2 cellular contexts compared by ENCODE assay signal in the genomic region with DNA sequence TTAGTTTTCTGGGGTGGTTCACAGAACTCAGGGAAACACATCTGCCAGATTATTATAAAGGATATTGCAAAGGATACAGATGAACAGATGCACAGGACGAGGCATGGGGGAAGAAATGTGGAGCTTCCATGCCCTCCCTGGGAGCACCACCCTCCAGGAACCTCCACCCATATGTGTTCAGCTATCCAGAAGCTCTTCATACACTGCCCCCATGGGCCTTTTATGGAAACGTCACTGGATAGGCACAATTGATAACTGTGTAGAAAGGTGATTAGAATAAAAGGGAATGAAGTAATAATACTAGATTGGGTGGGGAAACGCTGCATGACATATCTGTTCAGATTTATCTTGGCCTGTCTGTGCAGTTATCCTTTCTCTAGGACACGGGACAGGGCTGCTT.
TF ChIP-seq lines count a peak whose summit lies in the region.

No MANE protein-coding gene starts in this region.

TF ChIP-seq in HCT116, 20 proteins besides CTCF, POLR2A, EP300 and RAD21:
- TF ChIP-seq, protein P1, sequence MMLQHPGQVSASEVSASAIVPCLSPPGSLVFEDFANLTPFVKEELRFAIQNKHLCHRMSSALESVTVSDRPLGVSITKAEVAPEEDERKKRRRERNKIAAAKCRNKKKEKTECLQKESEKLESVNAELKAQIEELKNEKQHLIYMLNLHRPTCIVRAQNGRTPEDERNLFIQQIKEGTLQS (IDR thresholded peaks at IDR 0.05): no peak
- TF ChIP-seq YY1 (IDR thresholded peaks at IDR 0.05; ENCODE audit: extremely low read depth, insufficient replicate concordance, low read depth, low read length): no peak
- TF ChIP-seq SRF (IDR thresholded peaks at IDR 0.05; ENCODE audit: low read depth): no peak
- TF ChIP-seq, protein P2, sequence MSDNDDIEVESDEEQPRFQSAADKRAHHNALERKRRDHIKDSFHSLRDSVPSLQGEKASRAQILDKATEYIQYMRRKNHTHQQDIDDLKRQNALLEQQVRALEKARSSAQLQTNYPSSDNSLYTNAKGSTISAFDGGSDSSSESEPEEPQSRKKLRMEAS (IDR thresholded peaks at IDR 0.05): no peak

TF ChIP-seq in GM12878, 131 proteins besides CTCF, POLR2A, EP300 and RAD21:
- TF ChIP-seq, protein P3, sequence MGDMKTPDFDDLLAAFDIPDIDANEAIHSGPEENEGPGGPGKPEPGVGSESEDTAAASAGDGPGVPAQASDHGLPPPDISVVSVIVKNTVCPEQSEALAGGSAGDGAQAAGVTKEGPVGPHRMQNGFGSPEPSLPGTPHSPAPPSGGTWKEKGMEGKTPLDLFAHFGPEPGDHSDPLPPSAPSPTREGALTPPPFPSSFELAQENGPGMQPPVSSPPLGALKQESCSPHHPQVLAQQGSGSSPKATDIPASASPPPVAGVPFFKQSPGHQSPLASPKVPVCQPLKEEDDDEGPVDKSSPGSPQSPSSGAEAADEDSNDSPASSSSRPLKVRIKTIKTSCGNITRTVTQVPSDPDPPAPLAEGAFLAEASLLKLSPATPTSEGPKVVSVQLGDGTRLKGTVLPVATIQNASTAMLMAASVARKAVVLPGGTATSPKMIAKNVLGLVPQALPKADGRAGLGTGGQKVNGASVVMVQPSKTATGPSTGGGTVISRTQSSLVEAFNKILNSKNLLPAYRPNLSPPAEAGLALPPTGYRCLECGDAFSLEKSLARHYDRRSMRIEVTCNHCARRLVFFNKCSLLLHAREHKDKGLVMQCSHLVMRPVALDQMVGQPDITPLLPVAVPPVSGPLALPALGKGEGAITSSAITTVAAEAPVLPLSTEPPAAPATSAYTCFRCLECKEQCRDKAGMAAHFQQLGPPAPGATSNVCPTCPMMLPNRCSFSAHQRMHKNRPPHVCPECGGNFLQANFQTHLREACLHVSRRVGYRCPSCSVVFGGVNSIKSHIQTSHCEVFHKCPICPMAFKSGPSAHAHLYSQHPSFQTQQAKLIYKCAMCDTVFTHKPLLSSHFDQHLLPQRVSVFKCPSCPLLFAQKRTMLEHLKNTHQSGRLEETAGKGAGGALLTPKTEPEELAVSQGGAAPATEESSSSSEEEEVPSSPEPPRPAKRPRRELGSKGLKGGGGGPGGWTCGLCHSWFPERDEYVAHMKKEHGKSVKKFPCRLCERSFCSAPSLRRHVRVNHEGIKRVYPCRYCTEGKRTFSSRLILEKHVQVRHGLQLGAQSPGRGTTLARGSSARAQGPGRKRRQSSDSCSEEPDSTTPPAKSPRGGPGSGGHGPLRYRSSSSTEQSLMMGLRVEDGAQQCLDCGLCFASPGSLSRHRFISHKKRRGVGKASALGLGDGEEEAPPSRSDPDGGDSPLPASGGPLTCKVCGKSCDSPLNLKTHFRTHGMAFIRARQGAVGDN (IDR thresholded peaks at IDR 0.05): no peak
- TF ChIP-seq TARDBP (IDR thresholded peaks at IDR 0.05; ENCODE audit: borderline replicate concordance) (no peak), SMAD5 (IDR thresholded peaks at IDR 0.05; ENCODE audit: low read depth) (no peak), MTA2 (IDR thresholded peaks at IDR 0.05; ENCODE audit: low read depth) (no peak), JUNB (IDR thresholded peaks at IDR 0.05) (no peak), PAX5 (IDR thresholded peaks at IDR 0.05; ENCODE audit: borderline replicate concordance, low read depth, low read length) (no peak), MXI1 (IDR thresholded peaks at IDR 0.05; ENCODE audit: low read depth, low read length) (no peak), FOXK2 (IDR thresholded peaks at IDR 0.05) (no peak), FOXM1 (IDR thresholded peaks at IDR 0.05; ENCODE audit: low read depth, low read length) (no peak), STAT3 (IDR thresholded peaks at IDR 0.05; ENCODE audit: low read depth, low read length) (no peak), RB1 (IDR thresholded peaks at IDR 0.05; ENCODE audit: borderline replicate concordance) (no peak), RBBP5 (conservative IDR thresholded peaks at IDR 0.05) (no peak), GABPA (IDR thresholded peaks at IDR 0.05; ENCODE audit: low read depth) (no peak)
- TF ChIP-seq, protein P4, sequence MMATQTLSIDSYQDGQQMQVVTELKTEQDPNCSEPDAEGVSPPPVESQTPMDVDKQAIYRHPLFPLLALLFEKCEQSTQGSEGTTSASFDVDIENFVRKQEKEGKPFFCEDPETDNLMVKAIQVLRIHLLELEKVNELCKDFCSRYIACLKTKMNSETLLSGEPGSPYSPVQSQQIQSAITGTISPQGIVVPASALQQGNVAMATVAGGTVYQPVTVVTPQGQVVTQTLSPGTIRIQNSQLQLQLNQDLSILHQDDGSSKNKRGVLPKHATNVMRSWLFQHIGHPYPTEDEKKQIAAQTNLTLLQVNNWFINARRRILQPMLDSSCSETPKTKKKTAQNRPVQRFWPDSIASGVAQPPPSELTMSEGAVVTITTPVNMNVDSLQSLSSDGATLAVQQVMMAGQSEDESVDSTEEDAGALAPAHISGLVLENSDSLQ (IDR thresholded peaks at IDR 0.05): no peak
